8 cellular contexts compared by ENCODE assay signal in the genomic region with DNA sequence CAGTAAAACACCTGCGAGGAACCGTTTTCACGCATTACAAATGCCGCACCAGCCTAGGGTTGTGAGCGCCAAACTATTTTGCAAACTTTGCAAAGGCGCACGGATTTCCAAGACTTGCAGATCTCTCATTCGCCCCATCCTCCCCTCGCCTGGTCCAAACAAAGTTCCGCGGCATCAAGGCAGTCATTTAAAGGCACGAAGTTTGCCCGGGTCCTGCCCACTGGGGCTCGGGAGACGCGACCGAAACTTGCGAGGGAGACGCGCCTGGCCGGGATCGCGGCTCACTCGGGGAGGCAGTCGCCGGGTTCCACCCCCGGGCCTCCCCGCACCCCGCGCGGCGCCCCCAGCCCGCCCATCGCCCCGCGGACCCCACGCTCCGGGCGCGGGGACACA. TPM values are rescaled to one million over a fixed set of nuclear protein-coding genes. Genes with fewer than 3 reads are reported as not detected.
DNase-seq lines count a peak whose midpoint lies in the region; ATAC-seq, FAIRE-seq and TF ChIP-seq lines count a peak whose summit lies in the region.

No MANE protein-coding gene starts in this region.

- peak overlapping the region; percentile 100 for H3K4me2 ChIP-seq in SU-DHL-6 (ENCODE audit: low read depth, low read length, poor library complexity, severe bottlenecking)

- H3K9ac ChIP-seq in SU-DHL-6 (ENCODE audit: low read length) (peak overlapping the region; percentile 87), kidney (ENCODE audit: low read length in 2 of 2) (peak overlapping the region; percentile 55 to 73)

- H3K27me3 ChIP-seq in SU-DHL-6 (ENCODE audit: low read length) = no peaks in the 10 kb centered on the region

- peak; percentile 14 for ATAC-seq in HG02973 (IDR thresholded peaks at IDR 0.05; ENCODE audit: unreplicated experiment)

- H3K4me3 ChIP-seq in SU-DHL-6 (ENCODE audit: insufficient read depth, low read length, poor library complexity, severe bottlenecking) = peak overlapping the region; percentile 82
- H3K4me3 ChIP-seq in kidney (ENCODE audit: low read length in 2 of 2) = peak overlapping the region; percentile 87 to 93

- H3K4me1 ChIP-seq in kidney (ENCODE audit: control insufficient read depth in 1 of 2, insufficient read depth in 1 of 2, low read depth in 1 of 2, low read length in 2 of 2) = peaks cover 3 to 7% of the 10 kb centered on the region in 2 donors

- DNase-seq in DMS53 (lab: John Stamatoyannopoulos, UW) (peak; percentile 63), DMS53 treated with DMSO at 0.1 percent for 48 hours (lab: John Stamatoyannopoulos, UW; ENCODE audit: unreplicated experiment) (no peak), caudate nucleus (lab: John Stamatoyannopoulos, UW) (peak in 13 of 61 donors; percentile 8 to 60 (median 26)), kidney (peak; percentile 75), mesenteric fat pad (ENCODE audit: low spot score) (no peak)
- DNase-seq in stimulated activated CD4-positive, alpha-beta T cell treated with anti-CD3 and anti-CD28 coated beads, Interleukin-2, amount 100 ng/mL, for 24 hours = peak; percentile 26 to 46

- TF ChIP-seq CTCF in SU-DHL-6 (IDR thresholded peaks at IDR 0.05; ENCODE audit: insufficient read depth, low read length, poor library complexity, severe bottlenecking) (no peak), kidney (IDR thresholded peaks at IDR 0.05; ENCODE audit: borderline replicate concordance, extremely low read depth, insufficient read depth) (no peak)

- H3K9me2 ChIP-seq in SU-DHL-6 (replicated peaks; ENCODE audit: insufficient read depth, low read length) = no peaks in the 10 kb centered on the region

- H3K27ac ChIP-seq in SU-DHL-6 (ENCODE audit: low read depth, low read length) (peak overlapping the region; percentile 91), caudate nucleus (ENCODE audit: low read depth, low read length) (peak overlapping the region; percentile 63), kidney (ENCODE audit: low read depth in 2 of 2, low read length in 2 of 2) (peak overlapping the region; percentile 78 to 83)

- intact Hi-C loops in kidney (cut with DNase I) = no loop called here

- H3K36me3 ChIP-seq in SU-DHL-6 (ENCODE audit: low read length) = no peaks in the 10 kb centered on the region
- no peaks in the 10 kb centered on the region for H3K36me3 ChIP-seq in kidney (ENCODE audit: control insufficient read depth in 1 of 2, insufficient read depth in 2 of 2, low read length in 2 of 2)

- FAIRE-seq in kidney (lab: Jason Lieb, UNC) = no peak

- no peak overlapping the region for H2AFZ ChIP-seq in SU-DHL-6 (ENCODE audit: low read depth, low read length, severe bottlenecking)

- H3F3A ChIP-seq in SU-DHL-6 (ENCODE audit: insufficient read depth) = peaks cover 58% of the 10 kb centered on the region

- H3K9me3 ChIP-seq in SU-DHL-6 (ENCODE audit: insufficient read depth, low read length) (no peaks in the 10 kb centered on the region), kidney (ENCODE audit: control insufficient read depth in 1 of 2, low read length in 2 of 2) (no peaks in the 10 kb centered on the region)

- peaks cover 55% of the 10 kb centered on the region for H3K79me2 ChIP-seq in SU-DHL-6 (ENCODE audit: insufficient read depth, low read length)

- H4K20me1 ChIP-seq in SU-DHL-6 (ENCODE audit: low read depth, low read length) = no peaks in the 10 kb centered on the region

RNA-seq across cellular contexts. Expression of a gene that starts 0.6 kb away (rescaled TPM):
- total RNA-seq in kidney = 17.7 TPM
- 4.5 TPM for polyA plus RNA-seq in kidney (ENCODE audit: insufficient read depth, low read depth, low replicate concordance)
- 18.6 TPM for total RNA-seq in mesenteric fat pad

Comparison
In these comparisons a context has a peak if more than half of its experiments do, and no peak if none do; other contexts are left out.
1. DNase-seq: peak in DMS53 (single experiment), kidney (single experiment) and stimulated activated CD4-positive, alpha-beta T cell treated with anti-CD3 and anti-CD28 coated beads, Interleukin-2, amount 100 ng/mL, for 24 hours (2 of 2); none in DMS53 treated with DMSO at 0.1 percent for 48 hours (single experiment) and mesenteric fat pad (single experiment).
2. Peak in every context shown above with its lines, with median percentiles within 50 percentile points of each other: H3K27ac ChIP-seq.